ENCODE assay signal across 1 cellular context in the genomic region with DNA sequence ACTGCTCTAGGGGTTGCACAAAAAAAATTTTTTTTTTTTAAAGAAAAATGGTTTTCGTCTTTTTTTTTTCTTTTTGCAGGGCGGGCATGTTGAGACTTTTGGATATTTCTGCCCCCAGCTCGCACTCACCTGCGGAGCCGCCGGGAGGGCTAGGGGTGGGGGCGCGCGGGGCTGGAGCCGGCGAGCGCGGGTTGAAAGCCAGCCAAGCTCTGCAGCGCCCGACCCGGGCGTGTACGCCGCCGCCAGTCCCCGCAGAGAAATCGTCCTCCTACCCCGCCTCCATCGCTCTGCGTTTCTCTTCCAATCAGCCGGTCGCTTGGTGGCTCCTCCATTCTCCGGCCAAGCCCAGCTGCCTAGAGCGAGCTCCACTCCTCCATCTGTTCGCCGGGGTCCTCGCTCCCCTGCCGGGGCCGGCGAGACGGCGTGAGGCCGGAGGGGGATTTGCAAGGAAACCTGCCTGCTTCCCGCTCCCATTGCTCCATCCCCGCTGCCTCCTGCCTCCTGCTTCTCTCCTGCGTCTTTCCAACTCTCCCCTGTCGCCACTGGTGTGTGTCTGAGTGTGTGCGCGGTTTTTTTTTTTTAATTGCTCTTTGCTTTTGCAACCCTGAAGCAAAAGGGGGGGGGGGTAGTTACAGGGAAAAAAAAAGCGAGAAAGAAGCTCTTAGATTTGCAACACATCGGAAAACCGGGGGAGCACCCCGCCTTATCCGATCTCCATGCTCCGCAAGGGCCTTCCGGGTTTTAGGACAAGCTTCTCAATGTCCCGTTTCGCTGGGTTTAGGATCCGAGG.
TF ChIP-seq lines count a peak whose summit lies in the region.

No MANE protein-coding gene starts in this region.

TF ChIP-seq in HepG2, 621 proteins besides CTCF, POLR2A, EP300 and RAD21 (continued from another document and continues in another):
- TF ChIP-seq ZFP82 (CRISPR knock-in tag; IDR thresholded peaks at IDR 0.05; ENCODE audit: borderline replicate concordance) (no peak; the same call in 1 of the 2 replicates), AGO2 (optimal IDR thresholded peaks at IDR 0.05; ENCODE audit: low read depth, low read length) (peak; percentile 84), MZF1 (CRISPR knock-in tag; IDR thresholded peaks at IDR 0.05; ENCODE audit: borderline replicate concordance) (no peak), PTBP1 (IDR thresholded peaks at IDR 0.05; ENCODE audit: low read depth, low read length, poor library complexity, severe bottlenecking) (no peak), SP4 (CRISPR knock-in tag; IDR thresholded peaks at IDR 0.05) (no peak), KDM4B (CRISPR knock-in tag; IDR thresholded peaks at IDR 0.05) (0 out of 2 replicates have a peak, but pooled peaks have one; percentile 32), ZNF883 (CRISPR knock-in tag; IDR thresholded peaks at IDR 0.05; ENCODE audit: not compliant biosample characterization) (no peak), ZNF747 (CRISPR knock-in tag; IDR thresholded peaks at IDR 0.05; ENCODE audit: borderline replicate concordance) (no peak), ZNF253 (CRISPR knock-in tag; IDR thresholded peaks at IDR 0.05; ENCODE audit: borderline replicate concordance) (no peak), ZKSCAN1 (IDR thresholded peaks at IDR 0.05; ENCODE audit: low read length) (no peak), RORA (CRISPR knock-in tag; IDR thresholded peaks at IDR 0.05) (no peak), TAF1 (CRISPR knock-in tag; IDR thresholded peaks at IDR 0.05) (peak; percentile 64), ZNF264 (CRISPR knock-in tag; IDR thresholded peaks at IDR 0.05) (no peak), ZNF775 (CRISPR knock-in tag; IDR thresholded peaks at IDR 0.05; ENCODE audit: borderline replicate concordance) (peak; percentile 95; the same call in 1 of the 2 replicates), ZBTB42 (CRISPR knock-in tag; IDR thresholded peaks at IDR 0.05) (0 out of 2 replicates have a peak, but pooled peaks have one; percentile 63), CBX2 (IDR thresholded peaks at IDR 0.05; ENCODE audit: low read depth, low read length) (no peak), CBX2 (CRISPR knock-in tag; IDR thresholded peaks at IDR 0.05; ENCODE audit: low read depth) (no peak), PLRG1 (conservative IDR thresholded peaks at IDR 0.05) (no peak), SOX6 (IDR thresholded peaks at IDR 0.05) (no peak), SOX6 (CRISPR knock-in tag; IDR thresholded peaks at IDR 0.05) (peak; percentile 40), ZNF510 (CRISPR knock-in tag; IDR thresholded peaks at IDR 0.05; ENCODE audit: low read depth) (no peak; the same call in 1 of the 2 replicates), GABPA (IDR thresholded peaks at IDR 0.05; ENCODE audit: low read depth, low read length) (no peak), GABPA (CRISPR knock-in tag; IDR thresholded peaks at IDR 0.05; ENCODE audit: low read depth) (no peak), TSC22D2 (CRISPR knock-in tag; IDR thresholded peaks at IDR 0.05; ENCODE audit: borderline replicate concordance) (no peak), ZNF724P (CRISPR knock-in tag; IDR thresholded peaks at IDR 0.05; ENCODE audit: borderline replicate concordance) (peak; percentile 40; the same call in 1 of the 2 replicates), ZNF788 (CRISPR knock-in tag; IDR thresholded peaks at IDR 0.05; ENCODE audit: borderline replicate concordance) (no peak; the same call in 1 of the 2 replicates), CCDC6 (CRISPR knock-in tag; IDR thresholded peaks at IDR 0.05) (peak; percentile 79; the same call in 1 of the 2 replicates)
- TF ChIP-seq, protein P1, sequence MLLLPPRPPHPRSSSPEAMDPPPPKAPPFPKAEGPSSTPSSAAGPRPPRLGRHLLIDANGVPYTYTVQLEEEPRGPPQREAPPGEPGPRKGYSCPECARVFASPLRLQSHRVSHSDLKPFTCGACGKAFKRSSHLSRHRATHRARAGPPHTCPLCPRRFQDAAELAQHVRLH (CRISPR knock-in tag; IDR thresholded peaks at IDR 0.05; ENCODE audit: borderline replicate concordance, low read depth): no peak
- TF ChIP-seq, protein P2, sequence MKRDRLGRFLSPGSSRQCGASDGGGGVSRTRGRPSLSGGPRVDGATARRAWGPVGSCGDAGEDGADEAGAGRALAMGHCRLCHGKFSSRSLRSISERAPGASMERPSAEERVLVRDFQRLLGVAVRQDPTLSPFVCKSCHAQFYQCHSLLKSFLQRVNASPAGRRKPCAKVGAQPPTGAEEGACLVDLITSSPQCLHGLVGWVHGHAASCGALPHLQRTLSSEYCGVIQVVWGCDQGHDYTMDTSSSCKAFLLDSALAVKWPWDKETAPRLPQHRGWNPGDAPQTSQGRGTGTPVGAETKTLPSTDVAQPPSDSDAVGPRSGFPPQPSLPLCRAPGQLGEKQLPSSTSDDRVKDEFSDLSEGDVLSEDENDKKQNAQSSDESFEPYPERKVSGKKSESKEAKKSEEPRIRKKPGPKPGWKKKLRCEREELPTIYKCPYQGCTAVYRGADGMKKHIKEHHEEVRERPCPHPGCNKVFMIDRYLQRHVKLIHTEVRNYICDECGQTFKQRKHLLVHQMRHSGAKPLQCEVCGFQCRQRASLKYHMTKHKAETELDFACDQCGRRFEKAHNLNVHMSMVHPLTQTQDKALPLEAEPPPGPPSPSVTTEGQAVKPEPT (CRISPR knock-in tag; IDR thresholded peaks at IDR 0.05; ENCODE audit: low read depth): 0 out of 2 replicates have a peak, but pooled peaks have one; percentile 44
- TF ChIP-seq, protein P3, sequence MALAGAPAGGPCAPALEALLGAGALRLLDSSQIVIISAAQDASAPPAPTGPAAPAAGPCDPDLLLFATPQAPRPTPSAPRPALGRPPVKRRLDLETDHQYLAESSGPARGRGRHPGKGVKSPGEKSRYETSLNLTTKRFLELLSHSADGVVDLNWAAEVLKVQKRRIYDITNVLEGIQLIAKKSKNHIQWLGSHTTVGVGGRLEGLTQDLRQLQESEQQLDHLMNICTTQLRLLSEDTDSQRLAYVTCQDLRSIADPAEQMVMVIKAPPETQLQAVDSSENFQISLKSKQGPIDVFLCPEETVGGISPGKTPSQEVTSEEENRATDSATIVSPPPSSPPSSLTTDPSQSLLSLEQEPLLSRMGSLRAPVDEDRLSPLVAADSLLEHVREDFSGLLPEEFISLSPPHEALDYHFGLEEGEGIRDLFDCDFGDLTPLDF (CRISPR knock-in tag; IDR thresholded peaks at IDR 0.05): no peak
- TF ChIP-seq, protein P4, sequence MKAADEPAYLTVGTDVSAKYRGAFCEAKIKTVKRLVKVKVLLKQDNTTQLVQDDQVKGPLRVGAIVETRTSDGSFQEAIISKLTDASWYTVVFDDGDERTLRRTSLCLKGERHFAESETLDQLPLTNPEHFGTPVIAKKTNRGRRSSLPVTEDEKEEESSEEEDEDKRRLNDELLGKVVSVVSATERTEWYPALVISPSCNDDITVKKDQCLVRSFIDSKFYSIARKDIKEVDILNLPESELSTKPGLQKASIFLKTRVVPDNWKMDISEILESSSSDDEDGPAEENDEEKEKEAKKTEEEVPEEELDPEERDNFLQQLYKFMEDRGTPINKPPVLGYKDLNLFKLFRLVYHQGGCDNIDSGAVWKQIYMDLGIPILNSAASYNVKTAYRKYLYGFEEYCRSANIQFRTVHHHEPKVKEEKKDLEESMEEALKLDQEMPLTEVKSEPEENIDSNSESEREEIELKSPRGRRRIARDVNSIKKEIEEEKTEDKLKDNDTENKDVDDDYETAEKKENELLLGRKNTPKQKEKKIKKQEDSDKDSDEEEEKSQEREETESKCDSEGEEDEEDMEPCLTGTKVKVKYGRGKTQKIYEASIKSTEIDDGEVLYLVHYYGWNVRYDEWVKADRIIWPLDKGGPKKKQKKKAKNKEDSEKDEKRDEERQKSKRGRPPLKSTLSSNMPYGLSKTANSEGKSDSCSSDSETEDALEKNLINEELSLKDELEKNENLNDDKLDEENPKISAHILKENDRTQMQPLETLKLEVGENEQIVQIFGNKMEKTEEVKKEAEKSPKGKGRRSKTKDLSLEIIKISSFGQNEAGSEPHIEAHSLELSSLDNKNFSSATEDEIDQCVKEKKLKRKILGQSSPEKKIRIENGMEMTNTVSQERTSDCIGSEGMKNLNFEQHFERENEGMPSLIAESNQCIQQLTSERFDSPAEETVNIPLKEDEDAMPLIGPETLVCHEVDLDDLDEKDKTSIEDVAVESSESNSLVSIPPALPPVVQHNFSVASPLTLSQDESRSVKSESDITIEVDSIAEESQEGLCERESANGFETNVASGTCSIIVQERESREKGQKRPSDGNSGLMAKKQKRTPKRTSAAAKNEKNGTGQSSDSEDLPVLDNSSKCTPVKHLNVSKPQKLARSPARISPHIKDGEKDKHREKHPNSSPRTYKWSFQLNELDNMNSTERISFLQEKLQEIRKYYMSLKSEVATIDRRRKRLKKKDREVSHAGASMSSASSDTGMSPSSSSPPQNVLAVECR (CRISPR knock-in tag; IDR thresholded peaks at IDR 0.05; ENCODE audit: borderline replicate concordance): peak; percentile 44; the same call in 1 of the 2 replicates
- TF ChIP-seq, protein P5, sequence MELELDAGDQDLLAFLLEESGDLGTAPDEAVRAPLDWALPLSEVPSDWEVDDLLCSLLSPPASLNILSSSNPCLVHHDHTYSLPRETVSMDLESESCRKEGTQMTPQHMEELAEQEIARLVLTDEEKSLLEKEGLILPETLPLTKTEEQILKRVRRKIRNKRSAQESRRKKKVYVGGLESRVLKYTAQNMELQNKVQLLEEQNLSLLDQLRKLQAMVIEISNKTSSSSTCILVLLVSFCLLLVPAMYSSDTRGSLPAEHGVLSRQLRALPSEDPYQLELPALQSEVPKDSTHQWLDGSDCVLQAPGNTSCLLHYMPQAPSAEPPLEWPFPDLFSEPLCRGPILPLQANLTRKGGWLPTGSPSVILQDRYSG (CRISPR knock-in tag; IDR thresholded peaks at IDR 0.05): no peak; the same call in 1 of the 2 replicates
- TF ChIP-seq, protein P6, sequence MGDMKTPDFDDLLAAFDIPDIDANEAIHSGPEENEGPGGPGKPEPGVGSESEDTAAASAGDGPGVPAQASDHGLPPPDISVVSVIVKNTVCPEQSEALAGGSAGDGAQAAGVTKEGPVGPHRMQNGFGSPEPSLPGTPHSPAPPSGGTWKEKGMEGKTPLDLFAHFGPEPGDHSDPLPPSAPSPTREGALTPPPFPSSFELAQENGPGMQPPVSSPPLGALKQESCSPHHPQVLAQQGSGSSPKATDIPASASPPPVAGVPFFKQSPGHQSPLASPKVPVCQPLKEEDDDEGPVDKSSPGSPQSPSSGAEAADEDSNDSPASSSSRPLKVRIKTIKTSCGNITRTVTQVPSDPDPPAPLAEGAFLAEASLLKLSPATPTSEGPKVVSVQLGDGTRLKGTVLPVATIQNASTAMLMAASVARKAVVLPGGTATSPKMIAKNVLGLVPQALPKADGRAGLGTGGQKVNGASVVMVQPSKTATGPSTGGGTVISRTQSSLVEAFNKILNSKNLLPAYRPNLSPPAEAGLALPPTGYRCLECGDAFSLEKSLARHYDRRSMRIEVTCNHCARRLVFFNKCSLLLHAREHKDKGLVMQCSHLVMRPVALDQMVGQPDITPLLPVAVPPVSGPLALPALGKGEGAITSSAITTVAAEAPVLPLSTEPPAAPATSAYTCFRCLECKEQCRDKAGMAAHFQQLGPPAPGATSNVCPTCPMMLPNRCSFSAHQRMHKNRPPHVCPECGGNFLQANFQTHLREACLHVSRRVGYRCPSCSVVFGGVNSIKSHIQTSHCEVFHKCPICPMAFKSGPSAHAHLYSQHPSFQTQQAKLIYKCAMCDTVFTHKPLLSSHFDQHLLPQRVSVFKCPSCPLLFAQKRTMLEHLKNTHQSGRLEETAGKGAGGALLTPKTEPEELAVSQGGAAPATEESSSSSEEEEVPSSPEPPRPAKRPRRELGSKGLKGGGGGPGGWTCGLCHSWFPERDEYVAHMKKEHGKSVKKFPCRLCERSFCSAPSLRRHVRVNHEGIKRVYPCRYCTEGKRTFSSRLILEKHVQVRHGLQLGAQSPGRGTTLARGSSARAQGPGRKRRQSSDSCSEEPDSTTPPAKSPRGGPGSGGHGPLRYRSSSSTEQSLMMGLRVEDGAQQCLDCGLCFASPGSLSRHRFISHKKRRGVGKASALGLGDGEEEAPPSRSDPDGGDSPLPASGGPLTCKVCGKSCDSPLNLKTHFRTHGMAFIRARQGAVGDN (CRISPR knock-in tag; IDR thresholded peaks at IDR 0.05): peak; percentile 69
- TF ChIP-seq, protein P7, sequence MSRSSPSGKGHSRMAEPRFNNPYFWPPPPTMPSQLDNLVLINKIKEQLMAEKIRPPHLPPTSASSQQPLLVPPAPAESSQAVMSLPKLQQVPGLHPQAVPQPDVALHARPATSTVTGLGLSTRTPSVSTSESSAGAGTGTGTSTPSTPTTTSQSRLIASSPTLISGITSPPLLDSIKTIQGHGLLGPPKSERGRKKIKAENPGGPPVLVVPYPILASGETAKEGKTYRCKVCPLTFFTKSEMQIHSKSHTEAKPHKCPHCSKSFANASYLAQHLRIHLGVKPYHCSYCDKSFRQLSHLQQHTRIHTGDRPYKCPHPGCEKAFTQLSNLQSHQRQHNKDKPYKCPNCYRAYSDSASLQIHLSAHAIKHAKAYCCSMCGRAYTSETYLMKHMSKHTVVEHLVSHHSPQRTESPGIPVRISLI (CRISPR knock-in tag; IDR thresholded peaks at IDR 0.05; ENCODE audit: borderline replicate concordance): peak; percentile 64; the same call in 1 of the 2 replicates
- TF ChIP-seq, protein P8, sequence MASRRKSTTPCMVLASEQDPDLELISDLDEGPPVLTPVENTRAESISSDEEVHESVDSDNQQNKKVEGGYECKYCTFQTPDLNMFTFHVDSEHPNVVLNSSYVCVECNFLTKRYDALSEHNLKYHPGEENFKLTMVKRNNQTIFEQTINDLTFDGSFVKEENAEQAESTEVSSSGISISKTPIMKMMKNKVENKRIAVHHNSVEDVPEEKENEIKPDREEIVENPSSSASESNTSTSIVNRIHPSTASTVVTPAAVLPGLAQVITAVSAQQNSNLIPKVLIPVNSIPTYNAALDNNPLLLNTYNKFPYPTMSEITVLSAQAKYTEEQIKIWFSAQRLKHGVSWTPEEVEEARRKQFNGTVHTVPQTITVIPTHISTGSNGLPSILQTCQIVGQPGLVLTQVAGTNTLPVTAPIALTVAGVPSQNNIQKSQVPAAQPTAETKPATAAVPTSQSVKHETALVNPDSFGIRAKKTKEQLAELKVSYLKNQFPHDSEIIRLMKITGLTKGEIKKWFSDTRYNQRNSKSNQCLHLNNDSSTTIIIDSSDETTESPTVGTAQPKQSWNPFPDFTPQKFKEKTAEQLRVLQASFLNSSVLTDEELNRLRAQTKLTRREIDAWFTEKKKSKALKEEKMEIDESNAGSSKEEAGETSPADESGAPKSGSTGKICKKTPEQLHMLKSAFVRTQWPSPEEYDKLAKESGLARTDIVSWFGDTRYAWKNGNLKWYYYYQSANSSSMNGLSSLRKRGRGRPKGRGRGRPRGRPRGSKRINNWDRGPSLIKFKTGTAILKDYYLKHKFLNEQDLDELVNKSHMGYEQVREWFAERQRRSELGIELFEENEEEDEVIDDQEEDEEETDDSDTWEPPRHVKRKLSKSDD (CRISPR knock-in tag; IDR thresholded peaks at IDR 0.05; ENCODE audit: low read depth): no peak
- TF ChIP-seq, protein P9, sequence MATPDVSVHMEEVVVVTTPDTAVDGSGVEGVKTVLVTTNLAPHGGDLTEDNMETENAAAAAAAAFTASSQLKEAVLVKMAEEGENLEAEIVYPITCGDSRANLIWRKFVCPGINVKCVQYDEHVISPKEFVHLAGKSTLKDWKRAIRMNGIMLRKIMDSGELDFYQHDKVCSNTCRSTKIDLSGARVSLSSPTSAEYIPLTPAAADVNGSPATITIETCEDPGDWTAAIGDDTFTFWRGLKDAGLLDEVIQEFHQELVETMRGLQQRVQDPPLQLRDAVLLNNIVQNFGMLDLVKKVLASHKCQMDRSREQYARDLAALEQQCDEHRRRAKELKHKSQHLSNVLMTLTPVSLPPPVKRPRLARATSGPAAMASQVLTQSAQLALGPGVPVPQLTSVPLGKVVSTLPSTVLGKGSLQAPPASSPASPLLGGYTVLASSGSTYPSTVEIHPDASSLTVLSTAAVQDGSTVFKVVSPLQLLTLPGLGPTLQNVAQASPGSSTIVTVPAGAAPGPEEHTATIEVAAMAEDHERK (CRISPR knock-in tag; IDR thresholded peaks at IDR 0.05; ENCODE audit: low read depth): no peak
